ENCODE assay signal across 8 cellular contexts in genomic region chr18:3177902-3178687, GRCh38. TPM values are rescaled to one million over a fixed set of nuclear protein-coding genes. Genes with fewer than 3 reads are reported as not detected.
A peak's percentile ranks its signal among the peaks of the same experiment; 100 is the strongest.
DNase-seq lines count a peak whose midpoint lies in the region; ATAC-seq and TF ChIP-seq lines count a peak whose summit lies in the region.

No MANE protein-coding gene starts in this region.

- no peak overlapping the region for H3K27ac Mint-ChIP-seq in activated T-helper 17 cell treated with anti-CD3 and anti-CD28 coated beads, Interleukin-2, amount 50 U/mL, for 72 hours
- H3K27ac Mint-ChIP-seq in HFFc6, result no peak overlapping the region

- H3K36me3 ChIP-seq in DOHH2 (ENCODE audit: control insufficient read depth, low read length) (no peaks in the 10 kb centered on the region), mucosa of descending colon (ENCODE audit: low read depth) (no peaks in the 10 kb centered on the region)

- no peaks in the 10 kb centered on the region for H3K79me2 ChIP-seq in DOHH2 (ENCODE audit: control insufficient read depth, low read length)

- no peaks in the 10 kb centered on the region for H3K27me3 ChIP-seq in DOHH2 (ENCODE audit: control insufficient read depth, low read length)

- no peaks in the 10 kb centered on the region for H3K4me1 Mint-ChIP-seq in activated T-helper 17 cell treated with anti-CD3 and anti-CD28 coated beads, Interleukin-2, amount 50 U/mL, for 72 hours
- H3K4me1 Mint-ChIP-seq in HFFc6 (ENCODE audit: low read depth), result peaks cover 13% of the 10 kb centered on the region

- no peaks in the 10 kb centered on the region for H4K20me1 ChIP-seq in DOHH2 (ENCODE audit: control insufficient read depth, insufficient read depth, low read depth, low read length)

- H3K4me3 ChIP-seq in DOHH2 (ENCODE audit: low read length) (peak overlapping the region; percentile 73), mucosa of descending colon (no peak overlapping the region)

- H3K4me1 ChIP-seq in DOHH2 (ENCODE audit: control insufficient read depth, low read length) (peaks cover 88% of the 10 kb centered on the region), mucosa of descending colon (ENCODE audit: low read depth) (no peaks in the 10 kb centered on the region)

- peaks cover 23% of the 10 kb centered on the region for H3F3A ChIP-seq in DOHH2 (ENCODE audit: control insufficient read depth, insufficient read depth)

- H3K9me3 ChIP-seq in DOHH2 (ENCODE audit: control insufficient read depth, insufficient read depth, low read length), result no peaks in the 10 kb centered on the region
- H3K9me3 ChIP-seq in mucosa of descending colon, result no peaks in the 10 kb centered on the region

- no peaks in the 10 kb centered on the region for H3K36me3 Mint-ChIP-seq in activated T-helper 17 cell treated with anti-CD3 and anti-CD28 coated beads, Interleukin-2, amount 50 U/mL, for 72 hours (ENCODE audit: low read depth)
- no peaks in the 10 kb centered on the region for H3K36me3 Mint-ChIP-seq in HFFc6 (ENCODE audit: low read depth)

- TF ChIP-seq CTCF in DOHH2 (IDR thresholded peaks at IDR 0.05; ENCODE audit: low read depth, low read length, poor library complexity, severe bottlenecking), result no peak
- TF ChIP-seq CTCF in mucosa of descending colon (IDR thresholded peaks at IDR 0.05), result no peak
- no peak for TF ChIP-seq CTCF in HFFc6 (IDR thresholded peaks at IDR 0.05)

- no peak overlapping the region for H3K4me3 Mint-ChIP-seq in activated T-helper 17 cell treated with anti-CD3 and anti-CD28 coated beads, Interleukin-2, amount 50 U/mL, for 72 hours
- no peak overlapping the region for H3K4me3 Mint-ChIP-seq in HFFc6

- ATAC-seq in GM19455 (IDR thresholded peaks at IDR 0.05; ENCODE audit: unreplicated experiment) (peak; percentile 87), HG03442 (IDR thresholded peaks at IDR 0.05; ENCODE audit: unreplicated experiment) (peak; percentile 80), mucosa of descending colon (peak; percentile 82)
- peak; percentile 69 for ATAC-seq in activated T-helper 17 cell treated with anti-CD3 and anti-CD28 coated beads, Interleukin-2, amount 50 U/mL, for 72 hours (replicated peaks)

- H3K9me3 Mint-ChIP-seq in activated T-helper 17 cell treated with anti-CD3 and anti-CD28 coated beads, Interleukin-2, amount 50 U/mL, for 72 hours, result no peaks in the 10 kb centered on the region
- H3K9me3 Mint-ChIP-seq in HFFc6, result no peaks in the 10 kb centered on the region

- DNase-seq in mucosa of descending colon, result peak in 2 of 3 donors; percentile 27 to 69
- DNase-seq in AG20443 (ENCODE audit: low spot score), result no peak
- DNase-seq in HFFc6, result no peak
- no peak for DNase-seq in NCI-H774 (lab: John Stamatoyannopoulos, UW)

- no peaks in the 10 kb centered on the region for H3K27me3 Mint-ChIP-seq in activated T-helper 17 cell treated with anti-CD3 and anti-CD28 coated beads, Interleukin-2, amount 50 U/mL, for 72 hours
- H3K27me3 Mint-ChIP-seq in HFFc6 (ENCODE audit: insufficient read depth), result peaks cover 7% of the 10 kb centered on the region; the same call in 1 of the 2 replicates

- no peaks in the 10 kb centered on the region for H3K9me2 ChIP-seq in DOHH2 (replicated peaks; ENCODE audit: control insufficient read depth, low read length)

- peak overlapping the region; percentile 99 for H3K27ac ChIP-seq in DOHH2 (ENCODE audit: low read depth, low read length)

- H3K4me2 ChIP-seq in DOHH2 (ENCODE audit: low read length), result peak overlapping the region; percentile 94

- intact Hi-C loops in mucosa of descending colon (cut with DNase I, micrococcal nuclease), result no loop called here

RNA-seq across cellular contexts. Expression of gene MYOM1, which starts 41.7 kb away (rescaled TPM):
- 1 to 10 TPM in 1 of 2 donors, under 1 TPM in 1; 0.52 to 2.0 TPM for total RNA-seq in activated T-helper 17 cell treated with anti-CD3 and anti-CD28 coated beads, Interleukin-2, amount 50 U/mL, for 72 hours
- total RNA-seq in mucosa of descending colon, result 10 to 100 TPM in 2 of 3 donors, 1 to 10 TPM in 1; 5.5 to 22.2 (median 16.3) TPM
- total RNA-seq in HFFc6 (2021; fragmentation: NEBNext Ultra II Directional; extraction: Animal tissue kit (Norgen Biotek cat#: 25700)), result under 1 TPM in 4 of 6 experiments, not detected in 2; 0.03 to 0.14 (median 0.06) TPM

Comparison
In these comparisons a context has a peak if more than half of its experiments do, and no peak if none do; other contexts are left out.
1. DNase-seq: peak in mucosa of descending colon (2 of 3); none in AG20443 (single experiment), HFFc6 (single experiment) and NCI-H774 (single experiment).
2. Peak in every context shown above with its lines, with median percentiles within 50 percentile points of each other: ATAC-seq.